1 cellular context compared by ENCODE assay signal in the genomic region with DNA sequence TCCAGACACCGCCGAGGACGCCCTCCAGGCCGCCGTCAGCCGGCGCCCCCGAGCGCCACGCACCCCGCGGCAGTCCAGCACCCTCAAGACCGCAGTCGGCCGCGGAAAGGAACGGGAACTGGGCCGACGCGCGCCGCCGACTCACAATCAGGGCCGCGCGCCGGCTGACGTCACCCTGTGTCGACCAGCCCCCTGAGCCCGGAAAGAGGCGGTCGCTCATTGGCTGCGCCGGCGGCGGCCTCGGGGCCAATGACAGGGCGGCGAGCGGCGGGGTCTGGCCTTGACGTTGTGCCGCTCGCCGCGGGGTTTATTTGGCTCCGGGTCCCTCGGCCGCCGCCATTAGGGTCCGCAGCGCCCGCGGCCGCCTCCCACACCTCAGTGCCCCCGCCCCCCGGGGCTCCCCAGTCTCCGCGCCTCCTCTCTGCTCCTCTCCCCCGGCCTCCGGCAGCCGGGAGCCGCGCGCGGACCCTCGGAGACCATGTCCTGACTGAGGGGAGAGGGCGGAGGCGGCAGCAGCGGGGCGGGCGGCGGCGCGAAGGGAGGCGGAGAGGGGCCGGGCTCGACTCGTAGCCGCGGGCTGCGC.
A peak's percentile ranks its signal among the peaks of the same experiment; 100 is the strongest.
TF ChIP-seq lines count a peak whose summit lies in the region.

No MANE protein-coding gene starts in this region.

TF ChIP-seq in K562, 482 proteins besides CTCF, POLR2A, EP300 and RAD21 (continued from another document and continues in another):
- no peak for TF ChIP-seq MAFK (IDR thresholded peaks at IDR 0.05; ENCODE audit: low read length)
- no peak for TF ChIP-seq ETV1 (tag; conservative IDR thresholded peaks at IDR 0.05; ENCODE audit: low read depth)
- TF ChIP-seq POLR2H (tag; IDR thresholded peaks at IDR 0.05; ENCODE audit: low read depth), result peak; percentile 67
- no peak for TF ChIP-seq ZBTB43 (CRISPR knock-in tag; IDR thresholded peaks at IDR 0.05)
- no peak for TF ChIP-seq MCM7 (IDR thresholded peaks at IDR 0.05)
- no peak for TF ChIP-seq IRF1 (CRISPR knock-in tag; IDR thresholded peaks at IDR 0.05; ENCODE audit: borderline replicate concordance)
- no peak for TF ChIP-seq ZNF282 (CRISPR knock-in tag; IDR thresholded peaks at IDR 0.05)
- TF ChIP-seq MEF2A (IDR thresholded peaks at IDR 0.05; ENCODE audit: control insufficient read depth, low read depth, low read length), result no peak
- no peak for TF ChIP-seq PRMT5 (CRISPR knock-in tag; IDR thresholded peaks at IDR 0.05)
- no peak for TF ChIP-seq FIP1L1 (IDR thresholded peaks at IDR 0.05; ENCODE audit: low read depth, low read length, poor library complexity, severe bottlenecking)
- TF ChIP-seq MTA1 (IDR thresholded peaks at IDR 0.05; ENCODE audit: borderline replicate concordance), result peak; percentile 87
- TF ChIP-seq E2F5 (CRISPR knock-in tag; IDR thresholded peaks at IDR 0.05), result 0 out of 2 replicates have a peak, but pooled peaks have one; percentile 26
- TF ChIP-seq, protein P1, sequence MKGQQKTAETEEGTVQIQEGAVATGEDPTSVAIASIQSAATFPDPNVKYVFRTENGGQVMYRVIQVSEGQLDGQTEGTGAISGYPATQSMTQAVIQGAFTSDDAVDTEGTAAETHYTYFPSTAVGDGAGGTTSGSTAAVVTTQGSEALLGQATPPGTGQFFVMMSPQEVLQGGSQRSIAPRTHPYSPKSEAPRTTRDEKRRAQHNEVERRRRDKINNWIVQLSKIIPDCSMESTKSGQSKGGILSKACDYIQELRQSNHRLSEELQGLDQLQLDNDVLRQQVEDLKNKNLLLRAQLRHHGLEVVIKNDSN (CRISPR knock-in tag; IDR thresholded peaks at IDR 0.05), result no peak
- TF ChIP-seq SIRT6 (IDR thresholded peaks at IDR 0.05; ENCODE audit: low read depth, low read length), result no peak
- TF ChIP-seq BACH1 (tag; IDR thresholded peaks at IDR 0.05), result no peak
- no peak for TF ChIP-seq NR2C2 (CRISPR knock-in tag; IDR thresholded peaks at IDR 0.05)
- peak; percentile 56; the same call in 1 of the 2 replicates for TF ChIP-seq NR2C2 (tag; IDR thresholded peaks at IDR 0.05)
- TF ChIP-seq RFX1 (IDR thresholded peaks at IDR 0.05), result no peak
- TF ChIP-seq ZNF253 (CRISPR knock-in tag; conservative IDR thresholded peaks at IDR 0.05), result no peak
- TF ChIP-seq C11orf30 (IDR thresholded peaks at IDR 0.05; ENCODE audit: low read depth), result peak; percentile 88
- TF ChIP-seq ZSCAN32 (CRISPR knock-in tag; IDR thresholded peaks at IDR 0.05), result no peak
- TF ChIP-seq ZNF224 (CRISPR knock-in tag; IDR thresholded peaks at IDR 0.05), result no peak
- no peak for TF ChIP-seq BMI1 (IDR thresholded peaks at IDR 0.05; ENCODE audit: low read length)
- TF ChIP-seq TFE3 (CRISPR knock-in tag; IDR thresholded peaks at IDR 0.05), result no peak
- TF ChIP-seq ARID1B (IDR thresholded peaks at IDR 0.05), result no peak
- TF ChIP-seq RBM39 (optimal IDR thresholded peaks at IDR 0.05; ENCODE audit: low read depth, low read length), result no peak
- no peak for TF ChIP-seq DACH1 (IDR thresholded peaks at IDR 0.05; ENCODE audit: partially characterized antibody)
- TF ChIP-seq FOXA3 (CRISPR knock-in tag; conservative IDR thresholded peaks at IDR 0.05 in 1 of 2, IDR thresholded peaks at IDR 0.05 in 1 of 2), result no peak
- TF ChIP-seq BHLHE40 (IDR thresholded peaks at IDR 0.05; ENCODE audit: low read length), result no peak
- TF ChIP-seq HIVEP1 (CRISPR knock-in tag; IDR thresholded peaks at IDR 0.05), result no peak
- peak; percentile 76 for TF ChIP-seq KDM5B (IDR thresholded peaks at IDR 0.05; ENCODE audit: insufficient replicate concordance, low read depth, low read length)
- TF ChIP-seq ZNF77 (CRISPR knock-in tag; IDR thresholded peaks at IDR 0.05), result no peak
- no peak for TF ChIP-seq SRSF1 (IDR thresholded peaks at IDR 0.05; ENCODE audit: low read depth, low read length)
- no peak for TF ChIP-seq MIER1 (IDR thresholded peaks at IDR 0.05; ENCODE audit: low read depth)
- TF ChIP-seq POLR2G (IDR thresholded peaks at IDR 0.05; ENCODE audit: low read depth, low read length), result peak; percentile 97
- TF ChIP-seq ZNF146 (CRISPR knock-in tag; IDR thresholded peaks at IDR 0.05; ENCODE audit: unreplicated experiment), result no peak
- no peak for TF ChIP-seq SREBF1 (IDR thresholded peaks at IDR 0.05; ENCODE audit: borderline replicate concordance, low read depth, low read length)
- TF ChIP-seq STAG1 (CRISPR knock-in tag; IDR thresholded peaks at IDR 0.05; ENCODE audit: borderline replicate concordance), result no peak
- TF ChIP-seq RFX5 (IDR thresholded peaks at IDR 0.05; ENCODE audit: low read depth, low read length), result no peak
- no peak for TF ChIP-seq NFXL1 (CRISPR knock-in tag; IDR thresholded peaks at IDR 0.05)
- TF ChIP-seq NBN (IDR thresholded peaks at IDR 0.05; ENCODE audit: low read depth), result no peak
- no peak for TF ChIP-seq CC2D1A (IDR thresholded peaks at IDR 0.05)
- TF ChIP-seq ELK1 (CRISPR knock-in tag; IDR thresholded peaks at IDR 0.05), result no peak
- TF ChIP-seq ZNF583 (CRISPR knock-in tag; IDR thresholded peaks at IDR 0.05), result no peak
- peak; percentile 56; the same call in 1 of the 2 replicates for TF ChIP-seq ATF6 (CRISPR knock-in tag; IDR thresholded peaks at IDR 0.05)
- TF ChIP-seq ZBTB12 (CRISPR knock-in tag; IDR thresholded peaks at IDR 0.05), result peak; percentile 82
- TF ChIP-seq XRCC5 (IDR thresholded peaks at IDR 0.05; ENCODE audit: low read depth, low read length), result no peak
- no peak for TF ChIP-seq ZNF41 (CRISPR knock-in tag; conservative IDR thresholded peaks at IDR 0.05)
- peak; percentile 82 for TF ChIP-seq HMGN3 (IDR thresholded peaks at IDR 0.05; ENCODE audit: borderline replicate concordance, extremely low read depth, insufficient read length, low read depth, low read length)
- TF ChIP-seq KDM4B (IDR thresholded peaks at IDR 0.05; ENCODE audit: borderline replicate concordance in 2 of 2, low read depth in 1 of 2), result no peak
- TF ChIP-seq, protein P2, sequence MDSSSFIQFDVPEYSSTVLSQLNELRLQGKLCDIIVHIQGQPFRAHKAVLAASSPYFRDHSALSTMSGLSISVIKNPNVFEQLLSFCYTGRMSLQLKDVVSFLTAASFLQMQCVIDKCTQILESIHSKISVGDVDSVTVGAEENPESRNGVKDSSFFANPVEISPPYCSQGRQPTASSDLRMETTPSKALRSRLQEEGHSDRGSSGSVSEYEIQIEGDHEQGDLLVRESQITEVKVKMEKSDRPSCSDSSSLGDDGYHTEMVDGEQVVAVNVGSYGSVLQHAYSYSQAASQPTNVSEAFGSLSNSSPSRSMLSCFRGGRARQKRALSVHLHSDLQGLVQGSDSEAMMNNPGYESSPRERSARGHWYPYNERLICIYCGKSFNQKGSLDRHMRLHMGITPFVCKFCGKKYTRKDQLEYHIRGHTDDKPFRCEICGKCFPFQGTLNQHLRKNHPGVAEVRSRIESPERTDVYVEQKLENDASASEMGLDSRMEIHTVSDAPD (CRISPR knock-in tag; IDR thresholded peaks at IDR 0.05), result no peak
- TF ChIP-seq CREB3 (tag; conservative IDR thresholded peaks at IDR 0.05; ENCODE audit: low read depth), result no peak
- TF ChIP-seq TCFL5 (CRISPR knock-in tag; conservative IDR thresholded peaks at IDR 0.05), result no peak
- TF ChIP-seq, protein P3, sequence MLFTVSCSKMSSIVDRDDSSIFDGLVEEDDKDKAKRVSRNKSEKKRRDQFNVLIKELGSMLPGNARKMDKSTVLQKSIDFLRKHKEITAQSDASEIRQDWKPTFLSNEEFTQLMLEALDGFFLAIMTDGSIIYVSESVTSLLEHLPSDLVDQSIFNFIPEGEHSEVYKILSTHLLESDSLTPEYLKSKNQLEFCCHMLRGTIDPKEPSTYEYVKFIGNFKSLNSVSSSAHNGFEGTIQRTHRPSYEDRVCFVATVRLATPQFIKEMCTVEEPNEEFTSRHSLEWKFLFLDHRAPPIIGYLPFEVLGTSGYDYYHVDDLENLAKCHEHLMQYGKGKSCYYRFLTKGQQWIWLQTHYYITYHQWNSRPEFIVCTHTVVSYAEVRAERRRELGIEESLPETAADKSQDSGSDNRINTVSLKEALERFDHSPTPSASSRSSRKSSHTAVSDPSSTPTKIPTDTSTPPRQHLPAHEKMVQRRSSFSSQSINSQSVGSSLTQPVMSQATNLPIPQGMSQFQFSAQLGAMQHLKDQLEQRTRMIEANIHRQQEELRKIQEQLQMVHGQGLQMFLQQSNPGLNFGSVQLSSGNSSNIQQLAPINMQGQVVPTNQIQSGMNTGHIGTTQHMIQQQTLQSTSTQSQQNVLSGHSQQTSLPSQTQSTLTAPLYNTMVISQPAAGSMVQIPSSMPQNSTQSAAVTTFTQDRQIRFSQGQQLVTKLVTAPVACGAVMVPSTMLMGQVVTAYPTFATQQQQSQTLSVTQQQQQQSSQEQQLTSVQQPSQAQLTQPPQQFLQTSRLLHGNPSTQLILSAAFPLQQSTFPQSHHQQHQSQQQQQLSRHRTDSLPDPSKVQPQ (CRISPR knock-in tag; IDR thresholded peaks at IDR 0.05; ENCODE audit: borderline replicate concordance), result no peak
